ENCODE assay signal across 19 cellular contexts in genomic region chr10:14322531-14322930, GRCh38.
"Had no signal": no experiment of that assay in that cellular context is flagged by ENCODE, and none has a peak within 500 bp of the region (broad histone marks: within the 10 kb centered on the region; RNA-seq: fewer than 3 reads in every experiment).

No MANE protein-coding gene starts in this region.

- H3K4me2 ChIP-seq: KMS-11 had no signal

- H3K27me3 ChIP-seq: SJCRH30 had no signal

- DNase-seq: Kasumi-1, MM.1S, NCI-H1092 treated with DMSO at 0.1 percent for 48 hours, NCI-H1436, NCI-H1930, NCI-H2081, NCI-H2171, NCI-H345, NCI-H524, NCI-H526 treated with DMSO at 0.1 percent for 48 hours, NCI-H774, SHP77 treated with DMSO at 0.1 percent for 48 hours, SJCRH30 had no signal

- H3K4me1 Mint-ChIP-seq: IgD-negative memory B cell had no signal

- H3K27ac ChIP-seq: HL-60, KMS-11, SJCRH30 had no signal

- FAIRE-seq: HTR-8/SVneo, K562, RCC 7860 had no signal

- H3K36me3 ChIP-seq: SJCRH30 had no signal

- H3K27ac Mint-ChIP-seq: IgD-negative memory B cell had no signal

- H3K4me3 ChIP-seq: K562, SJCRH30 had no signal

- H3K4me1 ChIP-seq: SJCRH30 had no signal

- H3K9ac ChIP-seq: KMS-11 had no signal

- H3K4me3 Mint-ChIP-seq: IgD-negative memory B cell had no signal

- H3K36me3 Mint-ChIP-seq: IgD-negative memory B cell had no signal
